ENCODE assay signal across 9 cellular contexts in genomic region chr1:205907794-205908193, GRCh38. TPM values are rescaled to one million over a fixed set of nuclear protein-coding genes. Genes with fewer than 3 reads are reported as not detected.
DNase-seq lines count a peak whose midpoint lies in the region; ATAC-seq and TF ChIP-seq lines count a peak whose summit lies in the region.
"Had no signal": no experiment of that assay in that cellular context is flagged by ENCODE, and none has a peak within 500 bp of the region (broad histone marks: within the 10 kb centered on the region; RNA-seq: fewer than 3 reads in every experiment).

No MANE protein-coding gene starts in this region.

- no peaks in the 10 kb centered on the region for H3K36me3 ChIP-seq in SU-DHL-6 (ENCODE audit: low read length)
- H3K36me3 ChIP-seq in heart left ventricle = no peaks in the 10 kb centered on the region
- no peaks in the 10 kb centered on the region for H3K36me3 ChIP-seq in tibial nerve

- no peak overlapping the region for H2AFZ ChIP-seq in SU-DHL-6 (ENCODE audit: low read depth, low read length, severe bottlenecking)

- H3K9me3 ChIP-seq in SU-DHL-6 (ENCODE audit: insufficient read depth, low read length) = no peaks in the 10 kb centered on the region
- peaks cover 0 to 16% (median 0%) of the 10 kb centered on the region in 12 donors for H3K9me3 ChIP-seq in heart left ventricle
- H3K9me3 ChIP-seq in tibial nerve = peaks cover 0 to 22% (median 0%) of the 10 kb centered on the region in 4 donors

- no peaks in the 10 kb centered on the region for H3K9me2 ChIP-seq in SU-DHL-6 (replicated peaks; ENCODE audit: insufficient read depth, low read length)

- TF ChIP-seq POLR2A in heart left ventricle (IDR thresholded peaks at IDR 0.05) (no peak), tibial nerve (IDR thresholded peaks at IDR 0.05) (no peak)

- DNase-seq in NCI-H748 (lab: John Stamatoyannopoulos, UW; ENCODE audit: unreplicated experiment) (peak; percentile 15), NCI-H748 treated with DMSO at 0.1 percent for 48 hours (lab: John Stamatoyannopoulos, UW) (no peak), heart left ventricle (no peak), tibial nerve (ENCODE audit: low spot score in 2 of 2) (no peak)
- no peak for DNase-seq in activated T-cell treated with anti-CD3 and anti-CD28 coated beads, Interleukin-2, amount 50 U/mL, for 1 hour
- DNase-seq: CD4-positive, alpha-beta memory T cell had no signal

- TF ChIP-seq EP300 in tibial nerve (IDR thresholded peaks at IDR 0.05) = no peak

- H3K4me1 ChIP-seq in heart left ventricle (peaks cover 0 to 4% (median 0%) of the 10 kb centered on the region in 12 donors), tibial nerve (no peaks in the 10 kb centered on the region)

- ATAC-seq in heart left ventricle (peak in 2 of 4 donors; percentile 60 to 68), HG03439 (IDR thresholded peaks at IDR 0.05; ENCODE audit: unreplicated experiment) (no peak), GM21786 (IDR thresholded peaks at IDR 0.05; ENCODE audit: unreplicated experiment) (no peak)

- no peak overlapping the region for H3K4me2 ChIP-seq in SU-DHL-6 (ENCODE audit: low read depth, low read length, poor library complexity, severe bottlenecking)

- no peak overlapping the region for H3K27ac ChIP-seq in SU-DHL-6 (ENCODE audit: low read depth, low read length)
- no peak overlapping the region for H3K27ac ChIP-seq in heart left ventricle
- H3K27ac ChIP-seq in tibial nerve = no peak overlapping the region

- no peaks in the 10 kb centered on the region for H3K79me2 ChIP-seq in SU-DHL-6 (ENCODE audit: insufficient read depth, low read length)

- TF ChIP-seq CTCF in SU-DHL-6 (IDR thresholded peaks at IDR 0.05; ENCODE audit: insufficient read depth, low read length, poor library complexity, severe bottlenecking) (peak; percentile 52), heart left ventricle (IDR thresholded peaks at IDR 0.05) (peak in 11 of 12 donors; percentile 31 to 67 (median 51)), tibial nerve (IDR thresholded peaks at IDR 0.05) (peak in 3 of 5 experiments; percentile 20 to 42 (median 32))

- WGBS in heart left ventricle, 4 donors = 20 to 43% (median 27%) methylated on average over 2 of the region's 2 CpGs
- 36 to 42% methylated on average over 2 of the region's 2 CpGs for WGBS in tibial nerve, 2 donors

- H3K4me3 ChIP-seq in SU-DHL-6 (ENCODE audit: insufficient read depth, low read length, poor library complexity, severe bottlenecking) (no peak overlapping the region), heart left ventricle (no peak overlapping the region), tibial nerve (no peak overlapping the region)

- no peaks in the 10 kb centered on the region for H4K20me1 ChIP-seq in SU-DHL-6 (ENCODE audit: low read depth, low read length)

- no peaks in the 10 kb centered on the region for H3F3A ChIP-seq in SU-DHL-6 (ENCODE audit: insufficient read depth)

- intact Hi-C loops in heart left ventricle (cut with DNase I) = loop anchor here in 4 of 10 donors (5.0 kb wide), 3 partner anchors 60 to 115 kb away; partner anchors contain the start of gene SLC41A1 (in 1 of the 4)

- no peak overlapping the region for H3K9ac ChIP-seq in SU-DHL-6 (ENCODE audit: low read length)

- H3K27me3 ChIP-seq in SU-DHL-6 (ENCODE audit: low read length) (no peaks in the 10 kb centered on the region), heart left ventricle (no peaks in the 10 kb centered on the region), tibial nerve (no peaks in the 10 kb centered on the region)

RNA-seq across cellular contexts. Expression of gene SLC26A9, which starts 35.5 kb away (rescaled TPM):
- total RNA-seq in heart left ventricle (10 to 100 TPM in 5 of 9 donors, 1 to 10 TPM in 4; 5.8 to 39.6 (median 14.3) TPM), tibial nerve (not detected)
- 10 to 100 TPM in 1 of 2 donors, 1 to 10 TPM in 1; 4.1 to 11.0 TPM for polyA plus RNA-seq in heart left ventricle
- total RNA-seq: CD4-positive, alpha-beta memory T cell had no signal
- polyA plus RNA-seq: CD4-positive, alpha-beta memory T cell had no signal

RNA-seq across cellular contexts. Expression of gene PM20D1, which starts 57.9 kb away (rescaled TPM):
- total RNA-seq in heart left ventricle (1 to 10 TPM in 2 of 9 donors, under 1 TPM in 6, not detected in 1; 0.45 to 1.4 (median 0.78) TPM), tibial nerve (1 to 10 TPM in 1 of 4 donors, under 1 TPM in 2, not detected in 1; 0.87 to 6.7 (median 0.98) TPM)
- polyA plus RNA-seq in heart left ventricle = under 1 TPM; 0.28 to 0.65 TPM

Comparison
In these comparisons a context has a peak if more than half of its experiments do, and no peak if none do; other contexts are left out.
1. RNA of gene SLC26A9, which starts 35.5 kb away (total RNA-seq): 5.8 to 39.6 TPM in heart left ventricle; not detected in tibial nerve; every median in the first group is over 4 times any median in the second.
2. Peak in every context shown above with its lines, with median percentiles within 50 percentile points of each other: CTCF ChIP-seq.